27 cellular contexts compared by ENCODE assay signal in genomic region chr14:40936861-40937260, GRCh38.
"Had no signal": no experiment of that assay in that cellular context is flagged by ENCODE, and none has a peak within 500 bp of the region (broad histone marks: within the 10 kb centered on the region; RNA-seq: fewer than 3 reads in every experiment).

No MANE protein-coding gene starts in this region.

- H3K36me3 ChIP-seq: ascending aorta, cardiac muscle cell had no signal

- H3K9me3 ChIP-seq: ascending aorta had no signal

- ATAC-seq: activated CD8-positive, alpha-beta memory T cell treated with anti-CD3 and anti-CD28 coated beads, Interleukin-2, amount 10 ng/mL, durations not matched to agents 7 days and 5 days; activated CD8-positive, alpha-beta T cell treated with anti-CD3 and anti-CD28 coated beads, Interleukin-2, amount 10 ng/mL, durations not matched to agents 7 days and 5 days; activated naive CD8-positive, alpha-beta T cell treated with anti-CD3 and anti-CD28 coated beads, Interleukin-2, amount 50 U/mL, for 24 hours had no signal

- H3K27ac ChIP-seq: ascending aorta, cardiac muscle cell, VCaP had no signal

- H3K27me3 ChIP-seq: ascending aorta, cardiac muscle cell had no signal

- H3K4me1 ChIP-seq: ascending aorta had no signal

- DNase-seq: activated B cell treated with CpG ODN at 0.5 μM for 24 hours; activated CD4-positive, alpha-beta memory T cell treated with anti-CD3 and anti-CD28 coated beads, Interleukin-2, amount 10 ng/mL, durations not matched to agents 7 days and 5 days; activated CD4-positive, alpha-beta T cell treated with anti-CD3 and anti-CD28 coated beads for 4 hours; activated CD4-positive, alpha-beta T cell treated with anti-CD3 and anti-CD28 coated beads, Interleukin-2, amount 10 ng/mL, durations not matched to agents 7 days and 5 days; activated CD4-positive, alpha-beta T cell treated with anti-CD3 and anti-CD28 coated beads, Interleukin-2, amount 50 U/mL, for 48 hours; activated CD4-positive, CD25-positive, alpha-beta regulatory T cell treated with anti-CD3 and anti-CD28 coated beads, Interleukin-2, amount 50 U/mL, for 72 hours; activated CD8-positive, alpha-beta memory T cell treated with anti-CD3 and anti-CD28 coated beads for 24 hours; activated CD8-positive, alpha-beta memory T cell treated with anti-CD3 and anti-CD28 coated beads, Interleukin-2, amount 10 ng/mL, durations not matched to agents 7 days and 5 days; activated CD8-positive, alpha-beta memory T cell treated with anti-CD3 and anti-CD28 coated beads, Interleukin-2, amount 50 U/mL, for 48 hours; activated CD8-positive, alpha-beta T cell treated with anti-CD3 and anti-CD28 coated beads, Interleukin-2, amount 10 ng/mL, durations not matched to agents 7 days and 5 days; activated effector memory CD4-positive, alpha-beta T cell treated with Interleukin-2 at 50 U/mL for 16 hours; activated gamma-delta T cell; activated naive CD4-positive, alpha-beta T cell treated with anti-CD3 and anti-CD28 coated beads, Interleukin-2, amount 10 ng/mL, durations not matched to agents 7 days and 5 days; activated naive CD4-positive, alpha-beta T cell treated with Interleukin-2 at 50 U/mL for 16 hours; activated naive CD8-positive, alpha-beta T cell treated with anti-CD3 and anti-CD28 coated beads, Interleukin-2, amount 10 ng/mL, durations not matched to agents 7 days and 5 days; activated naive CD8-positive, alpha-beta T cell treated with anti-CD3 and anti-CD28 coated beads, Interleukin-2, amount 50 U/mL, for 24 hours; activated T-cell treated with anti-CD3 and anti-CD28 coated beads, Interleukin-2, amount 50 U/mL, for 24 hours; activated T-cell treated with anti-CD3 and anti-CD28 coated beads, Interleukin-2, amount 50 U/mL, for 48 hours; amygdala; anterior cingulate cortex; caudate nucleus; T-helper 1 cell; T-helper 2 cell; T-helper 9 cell had no signal

- H3K4me3 ChIP-seq: ascending aorta, cardiac muscle cell had no signal
